In genomic region chr19:45424191-45425058, GRCh38 we compare ENCODE assay signal across 1 cellular context.
TF ChIP-seq lines count a peak whose summit lies in the region.

No MANE protein-coding gene starts in this region.

TF ChIP-seq in K562, 482 proteins besides CTCF, POLR2A, EP300 and RAD21 (continued from another document and continues in another):
- peak; percentile 57 for TF ChIP-seq ZBTB5 (IDR thresholded peaks at IDR 0.05)
- peak; percentile 83; the same call in 1 of the 2 replicates for TF ChIP-seq DNMT1 (IDR thresholded peaks at IDR 0.05)
- no peak for TF ChIP-seq CGGBP1 (CRISPR knock-in tag; IDR thresholded peaks at IDR 0.05)
- peak; percentile 90 for TF ChIP-seq ZNF592 (IDR thresholded peaks at IDR 0.05)
- peak; percentile 70; the same call in 1 of the 2 replicates for TF ChIP-seq ZNF12 (CRISPR knock-in tag; IDR thresholded peaks at IDR 0.05)
- TF ChIP-seq EP400 (IDR thresholded peaks at IDR 0.05), result no peak
- no peak; the same call in none of the 2 replicates for TF ChIP-seq LCOR (CRISPR knock-in tag; IDR thresholded peaks at IDR 0.05)
- no peak for TF ChIP-seq NR4A1 (CRISPR knock-in tag; IDR thresholded peaks at IDR 0.05)
- TF ChIP-seq NR4A1 (tag; IDR thresholded peaks at IDR 0.05), result peak; percentile 56; the same call in 1 of the 2 replicates
- no peak for TF ChIP-seq RHOXF2B (CRISPR knock-in tag; conservative IDR thresholded peaks at IDR 0.05)
- peak; percentile 40 for TF ChIP-seq ZNF316 (IDR thresholded peaks at IDR 0.05)
- TF ChIP-seq ASH1L (IDR thresholded peaks at IDR 0.05; ENCODE audit: borderline replicate concordance, low read depth, partially characterized antibody), result peak; percentile 21
- peak; percentile 54 for TF ChIP-seq MAFG (tag; conservative IDR thresholded peaks at IDR 0.05)
- TF ChIP-seq HMGN3 (IDR thresholded peaks at IDR 0.05; ENCODE audit: borderline replicate concordance, extremely low read depth, insufficient read length, low read depth, low read length), result peak; percentile 50
- 0 out of 2 replicates have a peak, but pooled peaks have one; percentile 86 for TF ChIP-seq ZBED1 (IDR thresholded peaks at IDR 0.05)
- peak in 1 of 2 experiments; percentile 49; a peak in 1 of 3 replicates for TF ChIP-seq CBX3 (IDR thresholded peaks at IDR 0.05; ENCODE audit: borderline replicate concordance in 1 of 2, low read length in 2 of 2)
- TF ChIP-seq, protein P1, sequence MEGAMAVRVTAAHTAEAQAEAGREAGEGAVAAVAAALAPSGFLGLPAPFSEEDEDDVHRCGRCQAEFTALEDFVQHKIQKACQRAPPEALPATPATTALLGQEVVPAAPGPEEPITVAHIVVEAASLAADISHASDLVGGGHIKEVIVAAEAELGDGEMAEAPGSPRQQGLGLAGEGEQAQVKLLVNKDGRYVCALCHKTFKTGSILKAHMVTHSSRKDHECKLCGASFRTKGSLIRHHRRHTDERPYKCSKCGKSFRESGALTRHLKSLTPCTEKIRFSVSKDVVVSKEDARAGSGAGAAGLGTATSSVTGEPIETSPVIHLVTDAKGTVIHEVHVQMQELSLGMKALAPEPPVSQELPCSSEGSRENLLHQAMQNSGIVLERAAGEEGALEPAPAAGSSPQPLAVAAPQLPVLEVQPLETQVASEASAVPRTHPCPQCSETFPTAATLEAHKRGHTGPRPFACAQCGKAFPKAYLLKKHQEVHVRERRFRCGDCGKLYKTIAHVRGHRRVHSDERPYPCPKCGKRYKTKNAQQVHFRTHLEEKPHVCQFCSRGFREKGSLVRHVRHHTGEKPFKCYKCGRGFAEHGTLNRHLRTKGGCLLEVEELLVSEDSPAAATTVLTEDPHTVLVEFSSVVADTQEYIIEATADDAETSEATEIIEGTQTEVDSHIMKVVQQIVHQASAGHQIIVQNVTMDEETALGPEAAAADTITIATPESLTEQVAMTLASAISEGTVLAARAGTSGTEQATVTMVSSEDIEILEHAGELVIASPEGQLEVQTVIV (CRISPR knock-in tag; IDR thresholded peaks at IDR 0.05; ENCODE audit: borderline replicate concordance), result no peak
- no peak for TF ChIP-seq RBM34 (IDR thresholded peaks at IDR 0.05; ENCODE audit: borderline replicate concordance, insufficient read depth, low read length)
- no peak for TF ChIP-seq SIRT6 (IDR thresholded peaks at IDR 0.05; ENCODE audit: low read depth, low read length)
- TF ChIP-seq RBM22 (IDR thresholded peaks at IDR 0.05; ENCODE audit: low read depth, low read length, poor library complexity, severe bottlenecking), result no peak
- no peak for TF ChIP-seq SIN3B (IDR thresholded peaks at IDR 0.05; ENCODE audit: low read depth)
- TF ChIP-seq ZZZ3 (IDR thresholded peaks at IDR 0.05), result no peak
- TF ChIP-seq ARHGAP35 (IDR thresholded peaks at IDR 0.05; ENCODE audit: partially characterized antibody), result no peak
- TF ChIP-seq SNRNP70 (optimal IDR thresholded peaks at IDR 0.05; ENCODE audit: low read depth, low read length), result no peak
- TF ChIP-seq MED1 (CRISPR knock-in tag; IDR thresholded peaks at IDR 0.05; ENCODE audit: borderline replicate concordance), result no peak
- TF ChIP-seq ZNF197 (CRISPR knock-in tag; IDR thresholded peaks at IDR 0.05; ENCODE audit: low read depth), result no peak
- TF ChIP-seq, protein P2, sequence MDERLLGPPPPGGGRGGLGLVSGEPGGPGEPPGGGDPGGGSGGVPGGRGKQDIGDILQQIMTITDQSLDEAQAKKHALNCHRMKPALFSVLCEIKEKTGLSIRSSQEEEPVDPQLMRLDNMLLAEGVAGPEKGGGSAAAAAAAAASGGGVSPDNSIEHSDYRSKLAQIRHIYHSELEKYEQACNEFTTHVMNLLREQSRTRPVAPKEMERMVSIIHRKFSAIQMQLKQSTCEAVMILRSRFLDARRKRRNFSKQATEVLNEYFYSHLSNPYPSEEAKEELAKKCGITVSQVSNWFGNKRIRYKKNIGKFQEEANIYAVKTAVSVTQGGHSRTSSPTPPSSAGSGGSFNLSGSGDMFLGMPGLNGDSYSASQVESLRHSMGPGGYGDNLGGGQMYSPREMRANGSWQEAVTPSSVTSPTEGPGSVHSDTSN (CRISPR knock-in tag; IDR thresholded peaks at IDR 0.05; ENCODE audit: low read depth), result no peak
- TF ChIP-seq, protein P2 (tag; conservative IDR thresholded peaks at IDR 0.05; ENCODE audit: low read depth), result peak; percentile 33; the same call in 1 of the 2 replicates
- no peak for TF ChIP-seq HIVEP1 (CRISPR knock-in tag; IDR thresholded peaks at IDR 0.05)
- TF ChIP-seq POLR2G (IDR thresholded peaks at IDR 0.05; ENCODE audit: low read depth, low read length), result 0 out of 2 replicates have a peak, but pooled peaks have one; percentile 12
- TF ChIP-seq, protein P3, sequence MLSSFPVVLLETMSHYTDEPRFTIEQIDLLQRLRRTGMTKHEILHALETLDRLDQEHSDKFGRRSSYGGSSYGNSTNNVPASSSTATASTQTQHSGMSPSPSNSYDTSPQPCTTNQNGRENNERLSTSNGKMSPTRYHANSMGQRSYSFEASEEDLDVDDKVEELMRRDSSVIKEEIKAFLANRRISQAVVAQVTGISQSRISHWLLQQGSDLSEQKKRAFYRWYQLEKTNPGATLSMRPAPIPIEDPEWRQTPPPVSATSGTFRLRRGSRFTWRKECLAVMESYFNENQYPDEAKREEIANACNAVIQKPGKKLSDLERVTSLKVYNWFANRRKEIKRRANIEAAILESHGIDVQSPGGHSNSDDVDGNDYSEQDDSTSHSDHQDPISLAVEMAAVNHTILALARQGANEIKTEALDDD (IDR thresholded peaks at IDR 0.05), result peak; percentile 93
- TF ChIP-seq SAFB2 (IDR thresholded peaks at IDR 0.05; ENCODE audit: borderline replicate concordance, low read depth, low read length, severe bottlenecking), result no peak
- TF ChIP-seq GATAD2A (IDR thresholded peaks at IDR 0.05), result peak; percentile 60; the same call in 1 of the 2 replicates
- no peak for TF ChIP-seq FOXP1 (CRISPR knock-in tag; IDR thresholded peaks at IDR 0.05)
- peak; percentile 81 for TF ChIP-seq TOE1 (IDR thresholded peaks at IDR 0.05; ENCODE audit: borderline replicate concordance)
- TF ChIP-seq TOE1 (CRISPR knock-in tag; IDR thresholded peaks at IDR 0.05; ENCODE audit: borderline replicate concordance, low read depth), result no peak
- peak; percentile 48; the same call in 1 of the 2 replicates for TF ChIP-seq MECOM (CRISPR knock-in tag; IDR thresholded peaks at IDR 0.05)
- TF ChIP-seq, protein P4, sequence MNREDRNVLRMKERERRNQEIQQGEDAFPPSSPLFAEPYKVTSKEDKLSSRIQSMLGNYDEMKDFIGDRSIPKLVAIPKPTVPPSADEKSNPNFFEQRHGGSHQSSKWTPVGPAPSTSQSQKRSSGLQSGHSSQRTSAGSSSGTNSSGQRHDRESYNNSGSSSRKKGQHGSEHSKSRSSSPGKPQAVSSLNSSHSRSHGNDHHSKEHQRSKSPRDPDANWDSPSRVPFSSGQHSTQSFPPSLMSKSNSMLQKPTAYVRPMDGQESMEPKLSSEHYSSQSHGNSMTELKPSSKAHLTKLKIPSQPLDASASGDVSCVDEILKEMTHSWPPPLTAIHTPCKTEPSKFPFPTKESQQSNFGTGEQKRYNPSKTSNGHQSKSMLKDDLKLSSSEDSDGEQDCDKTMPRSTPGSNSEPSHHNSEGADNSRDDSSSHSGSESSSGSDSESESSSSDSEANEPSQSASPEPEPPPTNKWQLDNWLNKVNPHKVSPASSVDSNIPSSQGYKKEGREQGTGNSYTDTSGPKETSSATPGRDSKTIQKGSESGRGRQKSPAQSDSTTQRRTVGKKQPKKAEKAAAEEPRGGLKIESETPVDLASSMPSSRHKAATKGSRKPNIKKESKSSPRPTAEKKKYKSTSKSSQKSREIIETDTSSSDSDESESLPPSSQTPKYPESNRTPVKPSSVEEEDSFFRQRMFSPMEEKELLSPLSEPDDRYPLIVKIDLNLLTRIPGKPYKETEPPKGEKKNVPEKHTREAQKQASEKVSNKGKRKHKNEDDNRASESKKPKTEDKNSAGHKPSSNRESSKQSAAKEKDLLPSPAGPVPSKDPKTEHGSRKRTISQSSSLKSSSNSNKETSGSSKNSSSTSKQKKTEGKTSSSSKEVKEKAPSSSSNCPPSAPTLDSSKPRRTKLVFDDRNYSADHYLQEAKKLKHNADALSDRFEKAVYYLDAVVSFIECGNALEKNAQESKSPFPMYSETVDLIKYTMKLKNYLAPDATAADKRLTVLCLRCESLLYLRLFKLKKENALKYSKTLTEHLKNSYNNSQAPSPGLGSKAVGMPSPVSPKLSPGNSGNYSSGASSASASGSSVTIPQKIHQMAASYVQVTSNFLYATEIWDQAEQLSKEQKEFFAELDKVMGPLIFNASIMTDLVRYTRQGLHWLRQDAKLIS (CRISPR knock-in tag; IDR thresholded peaks at IDR 0.05), result peak; percentile 75; the same call in 1 of the 2 replicates
- TF ChIP-seq ZNF695 (CRISPR knock-in tag; IDR thresholded peaks at IDR 0.05), result no peak
- peak; percentile 76 for TF ChIP-seq ZNF766 (CRISPR knock-in tag; conservative IDR thresholded peaks at IDR 0.05)
- TF ChIP-seq ZNF655 (CRISPR knock-in tag; IDR thresholded peaks at IDR 0.05), result no peak
- TF ChIP-seq ZFP36 (IDR thresholded peaks at IDR 0.05; ENCODE audit: low read depth, low read length, partially characterized antibody), result peak; percentile 100
- no peak for TF ChIP-seq NCOA4 (IDR thresholded peaks at IDR 0.05; ENCODE audit: partially characterized antibody)
- no peak for TF ChIP-seq SMAD2 (IDR thresholded peaks at IDR 0.05; ENCODE audit: low read depth, low read length)
- peak; percentile 55 to 71; a peak in 3 of 4 replicates for TF ChIP-seq KDM1A (IDR thresholded peaks at IDR 0.05)
- no peak for TF ChIP-seq NCOA2 (IDR thresholded peaks at IDR 0.05; ENCODE audit: partially characterized antibody in 2 of 2)
